15 cellular contexts compared by ENCODE assay signal in the genomic region with DNA sequence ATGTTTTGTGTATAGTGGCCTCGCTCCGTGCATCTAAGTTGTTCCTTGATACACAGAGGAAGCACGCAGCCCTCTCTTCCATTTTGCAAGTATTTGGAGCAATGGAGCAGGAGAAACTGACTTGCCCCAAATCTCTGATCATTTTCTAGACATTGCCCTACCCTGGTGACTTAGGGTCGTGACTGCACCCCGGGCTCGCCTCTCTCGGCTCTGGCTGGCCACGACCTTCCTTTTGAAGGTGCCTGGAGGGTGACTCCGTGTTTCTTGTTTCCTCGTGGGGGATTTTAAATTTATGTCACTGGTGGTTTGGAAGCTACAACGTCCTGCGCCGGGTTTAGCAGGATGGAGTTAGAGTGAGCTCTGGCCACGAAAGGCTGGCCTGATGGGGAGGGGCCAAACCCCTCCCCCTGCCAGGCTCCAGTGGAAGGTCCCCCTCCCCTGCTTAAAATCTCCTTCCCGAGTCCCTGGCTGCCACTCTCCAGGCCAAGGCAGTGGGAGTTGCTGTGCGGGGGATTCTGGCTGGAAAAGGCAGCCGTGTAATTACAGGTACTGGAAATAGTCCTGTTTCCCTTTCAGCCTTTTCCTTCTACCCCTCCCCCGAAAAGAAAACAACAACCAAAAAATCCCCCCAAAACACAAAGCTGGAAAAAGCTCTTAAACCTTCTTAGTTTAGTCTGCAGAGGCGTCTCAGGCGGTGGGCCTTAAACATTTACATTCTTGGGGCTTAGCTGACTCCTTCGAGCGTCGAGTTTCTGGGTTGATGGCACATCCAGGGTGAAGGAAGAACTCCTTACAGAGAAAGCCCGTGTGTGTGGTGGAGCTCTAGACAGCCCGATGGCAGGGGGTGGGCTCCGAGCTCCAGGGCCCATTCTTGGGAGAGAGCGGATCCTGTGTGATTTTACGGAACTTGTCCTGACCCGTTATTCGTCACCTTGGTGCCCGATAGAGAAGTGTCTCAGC. TPM values are rescaled to one million over a fixed set of nuclear protein-coding genes. Genes with fewer than 3 reads are reported as not detected.
DNase-seq lines count a peak whose midpoint lies in the region; ATAC-seq and TF ChIP-seq lines count a peak whose summit lies in the region.
"Had no signal": no experiment of that assay in that cellular context is flagged by ENCODE, and none has a peak within 500 bp of the region (broad histone marks: within the 10 kb centered on the region; RNA-seq: fewer than 3 reads in every experiment).

No MANE protein-coding gene starts in this region.

- H3K9ac ChIP-seq in HUES64 (ENCODE audit: low read depth, low read length) (peak overlapping the region; percentile 28), stomach smooth muscle (ENCODE audit: low read length in 2 of 2) (peak overlapping the region; percentile 49 to 51)

- H3K4me1 ChIP-seq in HUES64 (ENCODE audit: insufficient read depth, low read length): peaks cover 27% of the 10 kb centered on the region
- H3K4me1 ChIP-seq in breast epithelium: peaks cover 9 to 12% of the 10 kb centered on the region in 2 donors
- H3K4me1 ChIP-seq in stomach smooth muscle (ENCODE audit: control insufficient read depth, insufficient read depth, low read length): peaks cover 84% of the 10 kb centered on the region

- no peak overlapping the region for H3K4me3 ChIP-seq in HUES64 (ENCODE audit: low read length)
- peak overlapping the region in 1 of 3 donors; percentile 16 for H3K4me3 ChIP-seq in breast epithelium
- peak overlapping the region; percentile 0 to 55 for H3K4me3 ChIP-seq in stomach smooth muscle (ENCODE audit: low read length in 2 of 2)
- H3K4me3 ChIP-seq: lower lobe of right lung had no signal

- TF ChIP-seq CTCF in breast epithelium (IDR thresholded peaks at IDR 0.05): no peak

- TF ChIP-seq POLR2A in breast epithelium (IDR thresholded peaks at IDR 0.05): no peak

- ATAC-seq in GM21360 (IDR thresholded peaks at IDR 0.05; ENCODE audit: unreplicated experiment): no peak
- ATAC-seq: activated CD4-positive, alpha-beta T cell treated with anti-CD3 and anti-CD28 coated beads for 36 hours had no signal

- WGBS in HUES64: 53% methylated on average over 31 of the region's 31 CpGs

- DNase-seq in breast epithelium (ENCODE audit: low spot score in 2 of 2) (no peak), iris pigment epithelial cell (ENCODE audit: low read depth) (peak; percentile 84), LoVo (ENCODE audit: low spot score) (no peak), NCI-H1105 (lab: John Stamatoyannopoulos, UW) (no peak)
- DNase-seq in stimulated activated CD4-positive, alpha-beta T cell treated with anti-CD3 and anti-CD28 coated beads, Interleukin-4, amount 100 ng/mL, for 4 hours: no peak
- DNase-seq: activated CD4-positive, alpha-beta T cell treated with anti-CD3 and anti-CD28 coated beads for 36 hours; activated T-cell treated with anti-CD3 and anti-CD28 coated beads, Interleukin-2, amount 50 U/mL, for 1 hour; CD4-positive, alpha-beta T cell; dorsolateral prefrontal cortex; lower lobe of right lung; NCI-H2081 treated with DMSO at 0.1 percent for 48 hours; SW 1271 had no signal

- H3K27me3 ChIP-seq in HUES64 (ENCODE audit: insufficient read depth, low read length) (no peaks in the 10 kb centered on the region), breast epithelium (no peaks in the 10 kb centered on the region), stomach smooth muscle (ENCODE audit: control insufficient read depth in 1 of 2, insufficient read depth in 2 of 2, low read length in 2 of 2) (no peaks in the 10 kb centered on the region)
- H3K27me3 ChIP-seq: dorsolateral prefrontal cortex had no signal

- H3K9me3 ChIP-seq in HUES64 (ENCODE audit: insufficient read depth, low read depth, low read length) (no peaks in the 10 kb centered on the region), breast epithelium (no peaks in the 10 kb centered on the region), stomach smooth muscle (ENCODE audit: control insufficient read depth in 2 of 2, low read length in 2 of 2) (no peaks in the 10 kb centered on the region)
- H3K9me3 ChIP-seq: lower lobe of right lung had no signal

- no peaks in the 10 kb centered on the region for H3K36me3 ChIP-seq in HUES64 (ENCODE audit: insufficient read depth, low read length)
- H3K36me3 ChIP-seq in breast epithelium: no peaks in the 10 kb centered on the region
- H3K36me3 ChIP-seq in stomach smooth muscle (ENCODE audit: control insufficient read depth in 2 of 2, insufficient read depth in 2 of 2, low read length in 2 of 2): peaks cover 2 to 3% of the 10 kb centered on the region in 2 donors
- H3K36me3 ChIP-seq: lower lobe of right lung had no signal

- intact Hi-C loops in breast epithelium (cut with DNase I; ENCODE audit: low total_unique reads): no loop called here

- no peak overlapping the region; the same call in 1 of the 2 replicates for H3K27ac ChIP-seq in HUES64 (ENCODE audit: low read depth, low read length)
- H3K27ac ChIP-seq in breast epithelium: peak overlapping the region; percentile 34 to 43
- H3K27ac ChIP-seq in stomach smooth muscle (ENCODE audit: low read length): peak overlapping the region; percentile 64
- H3K27ac ChIP-seq: lower lobe of right lung had no signal

RNA-seq across cellular contexts. Expression of a gene that starts 28.1 kb away (rescaled TPM):
- 2.1 TPM for polyA plus RNA-seq in HUES64 (2013, experiment 1 of 2)
- polyA plus RNA-seq in HUES64 (2013, experiment 2 of 2): 3.3 TPM
- 10 to 100 TPM; 30.6 to 52.5 (median 34.4) TPM for total RNA-seq in breast epithelium
